In genomic region chr14:101962503-101962874, GRCh38 we compare ENCODE assay signal across 9 cellular contexts. TPM values are rescaled to one million over a fixed set of nuclear protein-coding genes. Genes with fewer than 3 reads are reported as not detected.
A peak's percentile ranks its signal among the peaks of the same experiment; 100 is the strongest.
DNase-seq lines count a peak whose midpoint lies in the region; ATAC-seq, FAIRE-seq and TF ChIP-seq lines count a peak whose summit lies in the region.
"Had no signal": no experiment of that assay in that cellular context is flagged by ENCODE, and none has a peak within 500 bp of the region (broad histone marks: within the 10 kb centered on the region; RNA-seq: fewer than 3 reads in every experiment).

No MANE protein-coding gene starts in this region.

- peak; percentile 65 for FAIRE-seq in islet of Langerhans (lab: Jason Lieb, UNC)

- H3K4me3 ChIP-seq in heart left ventricle (no peak overlapping the region), upper lobe of right lung (no peak overlapping the region)

- TF ChIP-seq CTCF in heart left ventricle (IDR thresholded peaks at IDR 0.05), result no peak
- TF ChIP-seq CTCF in upper lobe of right lung (IDR thresholded peaks at IDR 0.05), result no peak
- no peak for TF ChIP-seq CTCF in progenitor cell of endocrine pancreas (IDR thresholded peaks at IDR 0.05; ENCODE audit: unreplicated experiment)

- no peak for TF ChIP-seq POLR2A in heart left ventricle (IDR thresholded peaks at IDR 0.05)

- H3K27ac ChIP-seq in heart left ventricle, result peak overlapping the region in 8 of 12 donors; percentile 5 to 97 (median 45)
- H3K27ac ChIP-seq in upper lobe of right lung, result peak overlapping the region; percentile 40
- H3K27ac ChIP-seq: C4-2B had no signal

- DNase-seq in heart left ventricle (peak; percentile 70 to 89 (median 86)), Right ventricle myocardium inferior (ENCODE audit: missing footprints) (no peak), T1000 (lab: John Stamatoyannopoulos, UW) (peak; percentile 53), upper lobe of right lung (peak; percentile 80), LoVo (ENCODE audit: low spot score) (no peak), progenitor cell of endocrine pancreas (ENCODE audit: low spot score, unreplicated experiment) (no peak)

- H3K27me3 Mint-ChIP-seq in progenitor cell of endocrine pancreas, result peaks cover 9% of the 10 kb centered on the region

- no peaks in the 10 kb centered on the region for H3K9me3 ChIP-seq in heart left ventricle
- no peaks in the 10 kb centered on the region for H3K9me3 ChIP-seq in upper lobe of right lung

- H3K9me3 Mint-ChIP-seq in progenitor cell of endocrine pancreas (ENCODE audit: low read depth), result no peaks in the 10 kb centered on the region

- intact Hi-C loops in heart left ventricle (cut with DNase I), result loop anchor here in 9 of 10 donors (2.0 to 10.0 kb wide), 10 partner anchors 122 to 355 kb away; partner anchors contain the start of genes ZNF839 (in 5 of the 9), HSP90AA1 (in 2 of the 9) and PPP2R5C (in 1 of the 9)
- intact Hi-C loops in Right ventricle myocardium inferior (cut with DNase I), result loop anchor here (5.0 kb wide), 2 partner anchors 255 to 355 kb away; partner anchors contain the start of gene ZNF839
- intact Hi-C loops in upper lobe of right lung (cut with DNase I), result loop anchor here (10.0 kb wide), 1 partner anchor 132 kb away; no protein-coding TSS in a partner anchor

- H3K4me1 ChIP-seq in heart left ventricle (peaks cover 0 to 48% (median 34%) of the 10 kb centered on the region in 12 donors), upper lobe of right lung (peaks cover 28% of the 10 kb centered on the region)

- no peak overlapping the region for H3K4me3 Mint-ChIP-seq in progenitor cell of endocrine pancreas (ENCODE audit: low read depth)

- H3K27me3 ChIP-seq in heart left ventricle (no peaks in the 10 kb centered on the region), upper lobe of right lung (no peaks in the 10 kb centered on the region)

- H3K36me3 ChIP-seq in heart left ventricle (no peaks in the 10 kb centered on the region), upper lobe of right lung (no peaks in the 10 kb centered on the region)

- WGBS in heart left ventricle, 4 donors, result 31 to 44% (median 41%) methylated on average over 5 of the region's 5 CpGs

- peak in 2 of 4 donors; percentile 6 to 7 for ATAC-seq in heart left ventricle
- ATAC-seq in Right ventricle myocardium inferior, result no peak
- ATAC-seq in upper lobe of right lung, result no peak
- ATAC-seq in GM19397 (IDR thresholded peaks at IDR 0.05; ENCODE audit: unreplicated experiment), result no peak

- no peaks in the 10 kb centered on the region for H3K36me3 Mint-ChIP-seq in progenitor cell of endocrine pancreas (ENCODE audit: insufficient read depth)

- no peak overlapping the region for H3K27ac Mint-ChIP-seq in progenitor cell of endocrine pancreas

- peaks cover 15% of the 10 kb centered on the region for H3K4me1 Mint-ChIP-seq in progenitor cell of endocrine pancreas (ENCODE audit: low read depth)

RNA-seq across cellular contexts. Expression of gene DYNC1H1, which starts 1.9 kb away (rescaled TPM):
- total RNA-seq in heart left ventricle, result 100 to 1,000 TPM; 291 to 942 (median 603) TPM
- 100 to 1,000 TPM; 164 to 259 TPM for polyA plus RNA-seq in heart left ventricle
- total RNA-seq in Right ventricle myocardium inferior, result 348 TPM
- 432 TPM for total RNA-seq in upper lobe of right lung
- 501 and 519 TPM in 2 replicates for total RNA-seq in progenitor cell of endocrine pancreas

Comparison
In these comparisons a context has a peak if more than half of its experiments do, and no peak if none do; other contexts are left out.
1. DNase-seq: peak in heart left ventricle (5 of 5), T1000 (single experiment) and upper lobe of right lung (single experiment); none in Right ventricle myocardium inferior (single experiment), LoVo (single experiment) and progenitor cell of endocrine pancreas (single experiment).